In the genomic region with DNA sequence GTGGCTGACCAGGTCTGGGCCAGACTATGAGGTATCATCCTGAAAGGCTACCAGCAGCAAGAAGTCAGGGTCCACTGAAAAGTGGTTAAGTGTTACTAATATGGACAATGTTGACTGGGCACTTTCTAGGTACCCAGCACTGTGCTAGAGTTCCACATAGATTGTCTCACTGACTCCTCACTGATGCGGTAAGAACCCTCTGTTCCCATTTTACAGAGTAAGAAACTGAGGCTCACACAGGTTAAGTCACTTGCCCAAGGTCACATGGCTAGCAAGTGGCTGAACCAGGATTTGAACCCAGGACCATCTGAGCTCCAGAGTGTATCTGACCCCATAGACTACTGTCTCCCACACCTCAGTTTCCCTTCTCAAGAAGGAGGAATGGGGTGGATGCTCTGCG, we compare ENCODE assay signal across 8 cellular contexts. TPM values are rescaled to one million over a fixed set of nuclear protein-coding genes. Genes with fewer than 3 reads are reported as not detected.
"Had no signal": no experiment of that assay in that cellular context is flagged by ENCODE, and none has a peak within 500 bp of the region (broad histone marks: within the 10 kb centered on the region; RNA-seq: fewer than 3 reads in every experiment).

No MANE protein-coding gene starts in this region.

- FAIRE-seq: H54, HTR-8/SVneo had no signal

- H2AFZ ChIP-seq: GM23248 had no signal

- H3K4me3 ChIP-seq: GM23248 had no signal

- DNase-seq: GM23248, GOT3, H9, HCEC 1CT, KG1 had no signal

- H3K9ac ChIP-seq: GM23248 had no signal

- H3K27ac ChIP-seq: GM23248 had no signal

RNA-seq across cellular contexts. Expression of a gene that starts 36.3 kb away (rescaled TPM):
- total RNA-seq: HT-29 had no signal
